In the genomic region with DNA sequence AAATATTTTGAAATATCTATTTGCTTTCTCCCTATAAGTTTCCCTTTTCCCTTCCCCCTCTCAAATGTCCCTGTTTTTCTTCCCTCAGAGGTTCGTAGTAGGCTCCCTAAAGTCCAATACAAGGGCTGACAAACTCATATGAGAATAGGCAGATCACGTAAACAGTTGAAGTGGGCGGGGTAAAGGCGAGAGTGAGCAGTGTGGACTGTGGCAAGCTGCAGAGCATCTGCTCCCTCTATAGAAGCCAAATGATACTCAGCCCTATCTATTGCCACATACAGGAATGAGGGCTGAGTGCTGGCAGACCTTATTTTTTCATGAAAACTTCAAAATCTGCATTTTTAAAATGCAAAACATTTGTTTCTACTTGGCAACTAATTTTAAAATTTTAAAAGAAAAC, we compare ENCODE assay signal across 14 cellular contexts. TPM values are rescaled to one million over a fixed set of nuclear protein-coding genes. Genes with fewer than 3 reads are reported as not detected.
DNase-seq lines count a peak whose midpoint lies in the region; ATAC-seq and TF ChIP-seq lines count a peak whose summit lies in the region.
"Had no signal": no experiment of that assay in that cellular context is flagged by ENCODE, and none has a peak within 500 bp of the region (broad histone marks: within the 10 kb centered on the region; RNA-seq: fewer than 3 reads in every experiment).

No MANE protein-coding gene starts in this region.

- TF ChIP-seq CTCF in AG10803 (conservative IDR thresholded peaks at IDR 0.05; ENCODE audit: low read length) (no peak), HFF-Myc (IDR thresholded peaks at IDR 0.05; ENCODE audit: low read depth, low read length, missing control alignments) (no peak), fibroblast of villous mesenchyme (IDR thresholded peaks at IDR 0.05; ENCODE audit: insufficient read depth, low read depth, low read length) (no peak)

- DNase-seq in AG10803 (ENCODE audit: low read depth) (peak; percentile 51), HFF-Myc (ENCODE audit: extremely low read depth, low read depth) (peak; percentile 31), OCI-M1 (lab: John Stamatoyannopoulos, UW) (peak; percentile 59), fibroblast of villous mesenchyme (ENCODE audit: low read depth) (peak; percentile 75), inferior parietal cortex (ENCODE audit: extremely low spot score) (no peak), immature natural killer cell (no peak), COLO668 (lab: John Stamatoyannopoulos, UW; ENCODE audit: unreplicated experiment) (no peak)
- DNase-seq: activated CD4-positive, alpha-beta T cell treated with anti-CD3 and anti-CD28 coated beads, Interleukin-2, amount 50 U/mL, for 48 hours; activated effector memory CD4-positive, alpha-beta T cell treated with Interleukin-2 at 50 U/mL for 16 hours; brain microvascular endothelial cell; CD4-positive, CD25-positive, alpha-beta regulatory T cell; NCI-H1048; psoas muscle had no signal

- no peaks in the 10 kb centered on the region for H3K4me1 Mint-ChIP-seq in immature natural killer cell

- H3K27ac Mint-ChIP-seq in immature natural killer cell, result no peak overlapping the region
- H3K27ac Mint-ChIP-seq: CD4-positive, CD25-positive, alpha-beta regulatory T cell had no signal

- H3K27me3 Mint-ChIP-seq in immature natural killer cell (ENCODE audit: low read depth in 3 of 3), result peaks cover 0 to 9% (median 4%) of the 10 kb centered on the region in 3 donors

- no peak for ATAC-seq in HG02840 (IDR thresholded peaks at IDR 0.05; ENCODE audit: low FRiP score, unreplicated experiment)
- ATAC-seq: psoas muscle had no signal

- no peak overlapping the region for H3K4me3 Mint-ChIP-seq in immature natural killer cell
- H3K4me3 Mint-ChIP-seq: CD4-positive, CD25-positive, alpha-beta regulatory T cell had no signal

- no peaks in the 10 kb centered on the region for H3K36me3 Mint-ChIP-seq in immature natural killer cell

- H3K4me3 ChIP-seq in AG10803 (ENCODE audit: low read length) (no peak overlapping the region), HFF-Myc (replicated peaks; ENCODE audit: low read depth, low read length) (no peak overlapping the region), fibroblast of villous mesenchyme (ENCODE audit: low read depth, low read length) (no peak overlapping the region)
- H3K4me3 ChIP-seq: psoas muscle had no signal

- H3K9me3 Mint-ChIP-seq in immature natural killer cell, result no peaks in the 10 kb centered on the region

RNA-seq across cellular contexts. Expression of gene PRDX6, which starts 26.3 kb away (rescaled TPM):
- total RNA-seq in fibroblast of villous mesenchyme, result 356 and 611 TPM in 2 replicates
- polyA plus RNA-seq in immature natural killer cell, result 100 to 1,000 TPM; 104 to 138 (median 108) TPM

Comparison
In these comparisons a context has a peak if more than half of its experiments do, and no peak if none do; other contexts are left out.
1. DNase-seq: peak in AG10803 (single experiment), HFF-Myc (single experiment), OCI-M1 (single experiment) and fibroblast of villous mesenchyme (single experiment); none in inferior parietal cortex (single experiment), immature natural killer cell (0 of 3) and COLO668 (single experiment).